7 cellular contexts compared by ENCODE assay signal in the genomic region with DNA sequence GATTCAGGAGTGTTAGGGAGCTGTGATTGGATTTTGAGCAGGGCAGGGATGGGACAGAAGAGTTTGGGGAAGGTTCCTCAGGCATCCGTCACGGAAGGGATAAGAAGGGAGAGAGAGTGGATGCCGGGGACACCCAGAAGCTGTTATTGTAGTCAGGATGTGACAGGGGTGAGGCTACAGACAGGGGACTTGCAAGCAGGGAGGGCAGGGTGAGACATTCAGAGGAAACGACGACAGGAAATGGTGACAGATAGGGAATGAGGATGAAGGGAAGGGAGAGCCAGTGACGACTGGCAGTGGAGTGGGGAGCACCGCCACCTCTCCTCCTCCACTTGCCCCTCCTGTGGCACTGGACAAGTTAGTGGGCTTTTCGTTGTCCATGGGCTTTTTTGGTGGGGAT. TPM values are rescaled to one million over a fixed set of nuclear protein-coding genes. Genes with fewer than 3 reads are reported as not detected.
DNase-seq lines count a peak whose midpoint lies in the region; ATAC-seq, FAIRE-seq and TF ChIP-seq lines count a peak whose summit lies in the region.
"Not testable (repeated sequence)": the region's sequence is repeated elsewhere in the genome, so short reads cannot be mapped to it uniquely, and the experiment has no call there.

No MANE protein-coding gene starts in this region.

- H4K20me1 ChIP-seq in BLaER1 treated with 17β-estradiol and CSF1 and Interleukin-3, amounts not matched to agents 10 nM and 100 nM; IMR-90 (ENCODE audit: insufficient read depth, low read length); HepG2 (ENCODE audit: insufficient read depth, low read length): not testable (repeated sequence)

- not testable (repeated sequence) for H3K4me3 ChIP-seq in BLaER1 treated with 17β-estradiol and CSF1 and Interleukin-3, amounts not matched to agents 10 nM and 100 nM; IMR-90 (ENCODE audit: insufficient read depth, low read depth, low read length); HepG2 (replicated peaks in 1 of 3; ENCODE audit: insufficient read depth in 1 of 3, low read depth in 2 of 3, low read length in 3 of 3); neutrophil (ENCODE audit: low read depth in 1 of 2, low read length in 1 of 2)

- not testable (repeated sequence) for H2AFZ ChIP-seq in IMR-90 (replicated peaks; ENCODE audit: low read length, poor library complexity); HepG2 (ENCODE audit: low read length)

- H3K79me1 ChIP-seq in IMR-90 (ENCODE audit: low read depth in 1 of 2, low read length in 2 of 2): not testable (repeated sequence)

- not testable (repeated sequence) for TF ChIP-seq CTCF in IMR-90 (conservative IDR thresholded peaks at IDR 0.05; ENCODE audit: low read depth, low read length); HepG2 (CRISPR knock-in tag; IDR thresholded peaks at IDR 0.05); neutrophil (IDR thresholded peaks at IDR 0.05)

- H3K9me3 Mint-ChIP-seq in activated naive CD4-positive, alpha-beta T cell treated with anti-CD3 and anti-CD28 coated beads for 36 hours: not testable (repeated sequence)

- H3K4me3 Mint-ChIP-seq in T-helper 17 cell; activated naive CD4-positive, alpha-beta T cell treated with anti-CD3 and anti-CD28 coated beads for 36 hours: not testable (repeated sequence)

- dilution Hi-C loops in IMR-90 (cut with HindIII; ENCODE audit: low sequenced_read_pairs, unreplicated experiment): not testable (repeated sequence)

- H2BK20ac ChIP-seq in IMR-90 (ENCODE audit: low read depth, low read length): not testable (repeated sequence)

- peaks cover 5 to 19% (median 12%) of the 10 kb centered on the region in 10 experiments for H3K4me1 ChIP-seq in BLaER1 treated with 17β-estradiol and CSF1 and Interleukin-3, amounts not matched to agents 10 nM and 100 nM
- H3K4me1 ChIP-seq in IMR-90 (ENCODE audit: control insufficient read depth, insufficient read depth, low read length): not testable (repeated sequence)
- H3K4me1 ChIP-seq in HepG2 (ENCODE audit: insufficient read depth, low read length): peaks cover 30% of the 10 kb centered on the region
- peaks cover 22 to 30% of the 10 kb centered on the region in 2 experiments for H3K4me1 ChIP-seq in neutrophil (ENCODE audit: control insufficient read depth in 1 of 2, insufficient read depth in 1 of 2, low read depth in 1 of 2, low read length in 1 of 2)

- not testable (repeated sequence) for H2BK5ac ChIP-seq in IMR-90 (ENCODE audit: low read depth, low read length, poor library complexity, severe bottlenecking)

- H3K4me1 Mint-ChIP-seq in T-helper 17 cell: peaks cover 12% of the 10 kb centered on the region
- H3K4me1 Mint-ChIP-seq in activated naive CD4-positive, alpha-beta T cell treated with anti-CD3 and anti-CD28 coated beads for 36 hours (ENCODE audit: low read depth): peaks cover 13% of the 10 kb centered on the region

- not testable (repeated sequence) for ATAC-seq in IMR-90 (ENCODE audit: low read depth); T-helper 17 cell; HepG2

- H3K27me3 Mint-ChIP-seq in T-helper 17 cell; activated naive CD4-positive, alpha-beta T cell treated with anti-CD3 and anti-CD28 coated beads for 36 hours (ENCODE audit: low read depth): not testable (repeated sequence)

- H3K36me3 Mint-ChIP-seq in T-helper 17 cell (ENCODE audit: low read depth); activated naive CD4-positive, alpha-beta T cell treated with anti-CD3 and anti-CD28 coated beads for 36 hours (ENCODE audit: low read depth): not testable (repeated sequence)

- peak overlapping the region; percentile 50; the same call in 1 of the 2 replicates for H2AK5ac ChIP-seq in IMR-90 (ENCODE audit: low read depth, low read length)

- not testable (repeated sequence) for H3K36me3 ChIP-seq in BLaER1 treated with 17β-estradiol and CSF1 and Interleukin-3, amounts not matched to agents 10 nM and 100 nM; IMR-90 (ENCODE audit: control insufficient read depth, insufficient read depth, low read length); HepG2 (replicated peaks in 1 of 2; ENCODE audit: control insufficient read depth in 1 of 2, insufficient read depth in 2 of 2, low read length in 2 of 2); neutrophil

- peak overlapping the region; percentile 49 for H3K27ac Mint-ChIP-seq in T-helper 17 cell
- H3K27ac Mint-ChIP-seq in activated naive CD4-positive, alpha-beta T cell treated with anti-CD3 and anti-CD28 coated beads for 36 hours: peak overlapping the region; percentile 0

- TF ChIP-seq POLR2A in IMR-90 (IDR thresholded peaks at IDR 0.05; ENCODE audit: low read depth, low read length); HepG2 (IDR thresholded peaks at IDR 0.05; ENCODE audit: insufficient read depth in 1 of 2, low read depth in 2 of 2, low read length in 2 of 2): not testable (repeated sequence)

- H3K9me3 ChIP-seq in BLaER1 treated with 17β-estradiol and CSF1 and Interleukin-3, amounts not matched to agents 10 nM and 100 nM (replicated peaks in 1 of 11); IMR-90 (ENCODE audit: control insufficient read depth, insufficient read depth, low read length); T-helper 17 cell (ENCODE audit: control insufficient read depth, low read length, poor library complexity, severe bottlenecking); HepG2 (ENCODE audit: low read length); neutrophil: not testable (repeated sequence)

- intact Hi-C loops in IMR-90 (cut with micrococcal nuclease); activated naive CD4-positive, alpha-beta T cell treated with anti-CD3 and anti-CD28 coated beads for 36 hours (cut with micrococcal nuclease); HepG2 (cut with micrococcal nuclease; ENCODE audit: unreplicated experiment): not testable (repeated sequence)

- not testable (repeated sequence) for H3K79me2 ChIP-seq in HepG2 (ENCODE audit: insufficient read depth, low read length)

- not testable (repeated sequence) for H4K8ac ChIP-seq in IMR-90 (ENCODE audit: low read depth in 2 of 2, low read length in 2 of 2)

- H3K27me3 ChIP-seq in BLaER1 treated with 17β-estradiol and CSF1 and Interleukin-3, amounts not matched to agents 10 nM and 100 nM; IMR-90 (ENCODE audit: control insufficient read depth, insufficient read depth, low read length); HepG2 (ENCODE audit: control insufficient read depth in 1 of 2, insufficient read depth in 2 of 2, low read length in 2 of 2); neutrophil: not testable (repeated sequence)

- H2AK9ac ChIP-seq in IMR-90 (replicated peaks; ENCODE audit: low read depth, low read length, poor library complexity): not testable (repeated sequence)

- not testable (repeated sequence) for DNase-seq in IMR-90; T-helper 17 cell; HepG2 (ENCODE audit: low spot score)
- peak; percentile 40 for DNase-seq in activated naive CD4-positive, alpha-beta T cell treated with anti-CD3 and anti-CD28 coated beads for 36 hours
- DNase-seq in dermis blood vessel endothelial cell: peak; percentile 22

- CTCF ChIA-PET in IMR-90 (lab: Yijun Ruan, JAX); activated naive CD4-positive, alpha-beta T cell treated with anti-CD3 and anti-CD28 coated beads for 36 hours (lab: Charles Lee); HepG2 (lab: Yijun Ruan, JAX; ENCODE audit: low intra/inter-chr PET ratio, low total read pairs): not testable (repeated sequence)

- not testable (repeated sequence) for H3K27ac ChIP-seq in BLaER1 treated with 17β-estradiol and CSF1 and Interleukin-3, amounts not matched to agents 10 nM and 100 nM; IMR-90 (ENCODE audit: insufficient read depth, low read length); HepG2 (ENCODE audit: extremely low read length, insufficient read depth, low read length)
- H3K27ac ChIP-seq in neutrophil: peak overlapping the region; percentile 63

- no CpG with 5 or more reads among the region's 8 CpGs for WGBS in IMR-90 (ENCODE audit: extremely low coverage in 2 of 2, insufficient read length in 1 of 2), 2 experiments
- WGBS in HepG2 (ENCODE audit: low lambda C conversion rate): 85% methylated on average over 2 of the region's 8 CpGs

- H3K14ac ChIP-seq in IMR-90 (replicated peaks; ENCODE audit: low read depth, low read length): not testable (repeated sequence)

- not testable (repeated sequence) for TF ChIP-seq EP300 in HepG2 (IDR thresholded peaks at IDR 0.05; ENCODE audit: low read depth in 2 of 2, low read length in 2 of 2); HepG2 (CRISPR knock-in tag; IDR thresholded peaks at IDR 0.05; ENCODE audit: borderline replicate concordance)

- not testable (repeated sequence) for H3K4ac ChIP-seq in IMR-90 (ENCODE audit: low read depth, low read length)

- H4K5ac ChIP-seq in IMR-90 (ENCODE audit: low read depth, low read length): not testable (repeated sequence)

- H3K18ac ChIP-seq in IMR-90 (ENCODE audit: low read depth, low read length): not testable (repeated sequence)

- not testable (repeated sequence) for BruUV-seq in IMR-90 (replicated peaks; lab: Mats Ljungman, UMichigan); HepG2 (replicated peaks; lab: Mats Ljungman, UMichigan)

- not testable (repeated sequence) for TF ChIP-seq RAD21 in IMR-90 (IDR thresholded peaks at IDR 0.05; ENCODE audit: low read length); HepG2 (CRISPR knock-in tag; IDR thresholded peaks at IDR 0.05)

- H3K23ac ChIP-seq in IMR-90 (ENCODE audit: low read depth, low read length): not testable (repeated sequence)

- H2BK120ac ChIP-seq in IMR-90 (ENCODE audit: low read depth, low read length): not testable (repeated sequence)

- H4K91ac ChIP-seq in IMR-90 (ENCODE audit: insufficient read depth, low read depth, low read length): not testable (repeated sequence)

- not testable (repeated sequence) for H3K56ac ChIP-seq in IMR-90 (ENCODE audit: extremely low read depth, insufficient read depth, low read length)

- H3K9ac ChIP-seq in BLaER1 treated with 17β-estradiol and CSF1 and Interleukin-3, amounts not matched to agents 10 nM and 100 nM; IMR-90 (ENCODE audit: low read depth, low read length); HepG2 (ENCODE audit: insufficient read depth, low read depth, low read length): not testable (repeated sequence)

- in situ Hi-C loops in IMR-90 (cut with MboI; ENCODE audit: low sequenced_read_pairs); HepG2 (cut with HindIII; ENCODE audit: extremely low pct_ligation_motif_present, low pct_unique_long_range_greater_than_20kb): not testable (repeated sequence)

- peak overlapping the region in 7 of 11 experiments; percentile 66 to 81 (median 72); a peak in 13 of 22 replicates for H3K4me2 ChIP-seq in BLaER1 treated with 17β-estradiol and CSF1 and Interleukin-3, amounts not matched to agents 10 nM and 100 nM
- not testable (repeated sequence) for H3K4me2 ChIP-seq in IMR-90 (ENCODE audit: low read depth, low read length); HepG2 (ENCODE audit: low read depth, low read length)

- POLR2A ChIA-PET in IMR-90 (lab: Charles Lee; ENCODE audit: unreplicated experiment); HepG2 (lab: Yijun Ruan, JAX): not testable (repeated sequence)

- not testable (repeated sequence) for FAIRE-seq in HepG2 (lab: Jason Lieb, UNC)

- H3K9me1 ChIP-seq in IMR-90 (ENCODE audit: insufficient read depth, low read length): not testable (repeated sequence)

- H2BK15ac ChIP-seq in IMR-90 (ENCODE audit: low read depth, low read length): not testable (repeated sequence)

RNA-seq across cellular contexts. Expression of gene RABL2A, which starts 35.1 kb away (rescaled TPM):
- total RNA-seq in IMR-90 (2012; rRNA removed) (2.8 and 3.9 TPM in 2 replicates), T-helper 17 cell (10 to 100 TPM; 14.9 to 18.8 TPM), dermis blood vessel endothelial cell (4.1 and 6.3 TPM in 2 replicates), HepG2 (2016; rRNA removed; fragmentation: Illumina TruSeq; extraction: Trizol) (2.9 and 9.6 TPM in 2 replicates)
- polyA plus RNA-seq in IMR-90 (2012; rRNA removed) (10.5 and 11.0 TPM in 2 replicates), HepG2 (2011; rRNA removed) (13.4 and 16.4 TPM in 2 replicates)
- 10.4 and 12.1 TPM in 2 replicates for polyA plus RNA-seq in IMR-90 (2012; cell fraction: cytosol; rRNA removed)
- 32.2 and 76.4 TPM in 2 replicates for polyA plus RNA-seq in IMR-90 (2012; cell fraction: nucleus; rRNA removed; ENCODE audit: low replicate concordance)
- total RNA-seq in activated naive CD4-positive, alpha-beta T cell treated with anti-CD3 and anti-CD28 coated beads for 36 hours: 1 to 10 TPM; 9.2 TPM
- total RNA-seq in HepG2 (2016; cell fraction: cytosol; rRNA removed; fragmentation: Illumina TruSeq; extraction: Trizol; ENCODE audit: low read depth): 4.3 TPM in 2 replicates
- 2.4 and 8.8 TPM in 2 replicates for total RNA-seq in HepG2 (2016; cell fraction: insoluble cytoplasmic fraction; rRNA removed; fragmentation: Illumina TruSeq; extraction: Trizol)
- total RNA-seq in HepG2 (2016; cell fraction: membrane; rRNA removed; fragmentation: Illumina TruSeq; extraction: Trizol): 2.8 and 3.6 TPM in 2 replicates
- total RNA-seq in HepG2 (2016; cell fraction: nucleus; rRNA removed; fragmentation: Illumina TruSeq; extraction: Trizol): 14.4 and 20.3 TPM in 2 replicates
- 4.3 and 6.5 TPM in 2 replicates for polyA plus RNA-seq in HepG2 (2011; cell fraction: cytosol; rRNA removed)
- polyA plus RNA-seq in HepG2 (2011; cell fraction: nucleus; rRNA removed): 36.6 and 49.2 TPM in 2 replicates
- 8.6 and 9.0 TPM in 2 replicates for polyA plus RNA-seq in HepG2 (2012)
- 1.6 and 2.2 TPM in 2 replicates for polyA plus RNA-seq in HepG2 (2016; cell fraction: cytosol; fragmentation: Illumina TruSeq; extraction: Trizol; ENCODE audit: low read depth)
- 3.3 and 4.4 TPM in 2 replicates for polyA plus RNA-seq in HepG2 (2016; cell fraction: insoluble cytoplasmic fraction; fragmentation: Illumina TruSeq; extraction: Trizol; ENCODE audit: low read depth)
- 2.8 and 3.1 TPM in 2 replicates for polyA plus RNA-seq in HepG2 (2016; cell fraction: membrane; fragmentation: Illumina TruSeq; extraction: Trizol; ENCODE audit: low read depth)
- 29.3 and 35.2 TPM in 2 replicates for polyA plus RNA-seq in HepG2 (2016; cell fraction: nucleus; fragmentation: Illumina TruSeq; extraction: Trizol; ENCODE audit: insufficient read depth, low read depth)
- polyA minus RNA-seq in HepG2 (2011; rRNA and poly(A)+ RNA removed; ENCODE audit: low replicate concordance): 17.8 and 18.9 TPM in 2 replicates
- 2.5 and 3.9 TPM in 2 replicates for polyA minus RNA-seq in HepG2 (2011; cell fraction: cytosol; rRNA and poly(A)+ RNA removed)
- polyA minus RNA-seq in HepG2 (2011; cell fraction: nucleus; rRNA and poly(A)+ RNA removed): 32.1 and 40.5 TPM in 2 replicates
